1 cellular context compared by ENCODE assay signal in the genomic region with DNA sequence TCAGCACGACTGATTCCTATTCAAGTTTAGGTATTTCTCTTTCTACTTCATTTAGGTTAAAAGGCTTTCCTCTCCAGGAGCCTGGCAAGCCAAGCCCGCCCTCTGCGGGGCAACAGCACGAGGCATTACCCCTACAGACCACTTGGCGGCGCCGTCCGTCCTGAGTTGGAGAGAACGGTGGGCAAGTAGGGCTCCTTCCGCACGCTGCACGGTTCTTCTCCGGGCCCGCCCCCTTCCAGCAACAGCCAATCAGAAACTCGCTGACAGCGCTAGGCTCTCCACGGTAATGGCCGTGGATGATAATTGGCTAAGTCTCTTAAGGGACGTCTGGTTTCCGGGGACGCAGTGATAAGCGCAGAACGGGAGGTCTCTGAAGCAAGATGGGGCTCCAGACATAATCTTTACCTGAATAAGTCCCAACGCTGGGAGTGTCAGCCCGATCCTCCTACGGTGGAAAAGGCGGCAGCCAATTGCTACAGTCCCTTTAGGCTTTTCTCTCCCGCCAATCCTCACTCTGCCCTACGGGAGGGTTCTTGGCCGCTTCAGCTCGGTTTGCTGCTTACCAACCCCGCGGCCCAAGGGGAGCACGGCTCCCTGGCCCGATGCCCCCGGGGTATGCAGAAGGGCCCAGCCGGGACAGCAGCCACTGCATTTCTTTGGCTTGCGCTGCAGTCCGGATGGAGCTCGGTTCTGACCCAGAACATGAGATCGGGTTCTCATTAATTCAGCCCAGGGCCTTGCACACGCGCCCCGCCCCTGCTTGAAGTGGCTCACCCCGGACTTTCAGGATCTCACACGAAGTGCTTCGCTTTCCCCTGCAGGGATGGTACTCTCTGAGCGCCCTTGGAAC.
TF ChIP-seq lines count a peak whose summit lies in the region.

No MANE protein-coding gene starts in this region.

TF ChIP-seq in HepG2, 621 proteins besides CTCF, POLR2A, EP300 and RAD21 (continued from another document and continues in another):
- TF ChIP-seq, protein P1, sequence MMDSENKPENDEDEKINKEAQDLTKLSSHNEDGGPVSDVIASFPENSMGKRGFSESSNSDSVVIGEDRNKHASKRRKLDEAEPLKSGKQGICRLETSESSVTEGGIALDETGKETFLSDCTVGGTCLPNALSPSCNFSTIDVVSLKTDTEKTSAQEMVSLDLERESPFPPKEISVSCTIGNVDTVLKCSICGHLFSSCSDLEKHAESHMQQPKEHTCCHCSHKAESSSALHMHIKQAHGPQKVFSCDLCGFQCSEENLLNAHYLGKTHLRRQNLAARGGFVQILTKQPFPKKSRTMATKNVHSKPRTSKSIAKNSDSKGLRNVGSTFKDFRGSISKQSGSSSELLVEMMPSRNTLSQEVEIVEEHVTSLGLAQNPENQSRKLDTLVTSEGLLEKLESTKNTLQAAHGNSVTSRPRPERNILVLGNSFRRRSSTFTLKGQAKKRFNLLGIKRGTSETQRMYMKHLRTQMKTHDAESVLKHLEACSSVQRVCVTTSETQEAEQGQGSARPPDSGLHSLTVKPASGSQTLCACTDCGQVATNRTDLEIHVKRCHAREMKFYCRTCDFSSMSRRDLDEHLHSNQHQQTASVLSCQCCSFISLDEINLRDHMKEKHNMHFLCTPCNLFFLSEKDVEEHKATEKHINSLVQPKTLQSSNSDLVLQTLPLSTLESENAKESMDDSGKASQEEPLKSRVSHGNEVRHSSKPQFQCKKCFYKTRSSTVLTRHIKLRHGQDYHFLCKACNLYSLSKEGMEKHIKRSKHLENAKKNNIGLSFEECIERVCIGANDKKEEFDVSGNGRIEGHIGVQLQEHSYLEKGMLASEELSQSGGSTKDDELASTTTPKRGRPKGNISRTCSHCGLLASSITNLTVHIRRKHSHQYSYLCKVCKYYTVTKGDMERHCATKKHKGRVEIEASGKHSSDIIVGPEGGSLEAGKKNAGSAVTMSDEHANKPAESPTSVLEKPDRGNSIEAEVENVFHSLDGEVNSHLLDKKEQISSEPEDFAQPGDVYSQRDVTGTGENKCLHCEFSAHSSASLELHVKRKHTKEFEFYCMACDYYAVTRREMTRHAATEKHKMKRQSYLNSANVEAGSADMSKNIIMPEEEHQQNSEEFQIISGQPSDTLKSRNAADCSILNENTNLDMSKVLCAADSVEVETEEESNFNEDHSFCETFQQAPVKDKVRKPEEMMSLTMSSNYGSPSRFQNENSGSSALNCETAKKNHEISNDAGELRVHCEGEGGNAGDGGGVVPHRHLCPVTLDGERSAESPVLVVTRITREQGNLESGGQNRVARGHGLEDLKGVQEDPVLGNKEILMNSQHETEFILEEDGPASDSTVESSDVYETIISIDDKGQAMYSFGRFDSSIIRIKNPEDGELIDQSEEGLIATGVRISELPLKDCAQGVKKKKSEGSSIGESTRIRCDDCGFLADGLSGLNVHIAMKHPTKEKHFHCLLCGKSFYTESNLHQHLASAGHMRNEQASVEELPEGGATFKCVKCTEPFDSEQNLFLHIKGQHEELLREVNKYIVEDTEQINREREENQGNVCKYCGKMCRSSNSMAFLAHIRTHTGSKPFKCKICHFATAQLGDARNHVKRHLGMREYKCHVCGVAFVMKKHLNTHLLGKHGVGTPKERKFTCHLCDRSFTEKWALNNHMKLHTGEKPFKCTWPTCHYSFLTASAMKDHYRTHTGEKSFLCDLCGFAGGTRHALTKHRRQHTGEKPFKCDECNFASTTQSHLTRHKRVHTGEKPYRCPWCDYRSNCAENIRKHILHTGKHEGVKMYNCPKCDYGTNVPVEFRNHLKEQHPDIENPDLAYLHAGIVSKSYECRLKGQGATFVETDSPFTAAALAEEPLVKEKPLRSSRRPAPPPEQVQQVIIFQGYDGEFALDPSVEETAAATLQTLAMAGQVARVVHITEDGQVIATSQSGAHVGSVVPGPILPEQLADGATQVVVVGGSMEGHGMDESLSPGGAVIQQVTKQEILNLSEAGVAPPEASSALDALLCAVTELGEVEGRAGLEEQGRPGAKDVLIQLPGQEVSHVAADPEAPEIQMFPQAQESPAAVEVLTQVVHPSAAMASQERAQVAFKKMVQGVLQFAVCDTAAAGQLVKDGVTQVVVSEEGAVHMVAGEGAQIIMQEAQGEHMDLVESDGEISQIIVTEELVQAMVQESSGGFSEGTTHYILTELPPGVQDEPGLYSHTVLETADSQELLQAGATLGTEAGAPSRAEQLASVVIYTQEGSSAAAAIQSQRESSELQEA (CRISPR knock-in tag; IDR thresholded peaks at IDR 0.05; ENCODE audit: not compliant biosample characterization): peak; percentile 85
- TF ChIP-seq, protein P2, sequence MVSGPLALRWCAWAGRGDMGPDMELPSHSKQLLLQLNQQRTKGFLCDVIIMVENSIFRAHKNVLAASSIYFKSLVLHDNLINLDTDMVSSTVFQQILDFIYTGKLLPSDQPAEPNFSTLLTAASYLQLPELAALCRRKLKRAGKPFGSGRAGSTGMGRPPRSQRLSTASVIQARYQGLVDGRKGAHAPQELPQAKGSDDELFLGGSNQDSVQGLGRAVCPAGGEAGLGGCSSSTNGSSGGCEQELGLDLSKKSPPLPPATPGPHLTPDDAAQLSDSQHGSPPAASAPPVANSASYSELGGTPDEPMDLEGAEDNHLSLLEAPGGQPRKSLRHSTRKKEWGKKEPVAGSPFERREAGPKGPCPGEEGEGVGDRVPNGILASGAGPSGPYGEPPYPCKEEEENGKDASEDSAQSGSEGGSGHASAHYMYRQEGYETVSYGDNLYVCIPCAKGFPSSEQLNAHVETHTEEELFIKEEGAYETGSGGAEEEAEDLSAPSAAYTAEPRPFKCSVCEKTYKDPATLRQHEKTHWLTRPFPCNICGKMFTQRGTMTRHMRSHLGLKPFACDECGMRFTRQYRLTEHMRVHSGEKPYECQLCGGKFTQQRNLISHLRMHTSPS (CRISPR knock-in tag; IDR thresholded peaks at IDR 0.05; ENCODE audit: low read depth): 0 out of 2 replicates have a peak, but pooled peaks have one; percentile 19
- TF ChIP-seq THRA (CRISPR knock-in tag; IDR thresholded peaks at IDR 0.05; ENCODE audit: borderline replicate concordance) (peak; percentile 61), CREM (IDR thresholded peaks at IDR 0.05) (peak; percentile 75), CREM (CRISPR knock-in tag; IDR thresholded peaks at IDR 0.05) (no peak), CEBPG (CRISPR knock-in tag; IDR thresholded peaks at IDR 0.05) (peak; percentile 65), ZNF451 (CRISPR knock-in tag; IDR thresholded peaks at IDR 0.05) (0 out of 2 replicates have a peak, but pooled peaks have one; percentile 46), SCMH1 (CRISPR knock-in tag; IDR thresholded peaks at IDR 0.05; ENCODE audit: borderline replicate concordance) (no peak), MXD3 (CRISPR knock-in tag; IDR thresholded peaks at IDR 0.05) (peak; percentile 38; the same call in 1 of the 2 replicates), ZBTB39 (CRISPR knock-in tag; IDR thresholded peaks at IDR 0.05) (no peak), SALL2 (CRISPR knock-in tag; IDR thresholded peaks at IDR 0.05) (peak; percentile 95), SYNCRIP (IDR thresholded peaks at IDR 0.05; ENCODE audit: insufficient read depth, low read depth, low read length) (no peak), KLF9 (CRISPR knock-in tag; IDR thresholded peaks at IDR 0.05; ENCODE audit: low read depth) (no peak; the same call in 1 of the 2 replicates), ARID5B (CRISPR knock-in tag; IDR thresholded peaks at IDR 0.05) (peak; percentile 75), RBM22 (optimal IDR thresholded peaks at IDR 0.05; ENCODE audit: low read length) (no peak), ZNF562 (CRISPR knock-in tag; IDR thresholded peaks at IDR 0.05; ENCODE audit: borderline replicate concordance) (no peak)
- TF ChIP-seq, protein P3, sequence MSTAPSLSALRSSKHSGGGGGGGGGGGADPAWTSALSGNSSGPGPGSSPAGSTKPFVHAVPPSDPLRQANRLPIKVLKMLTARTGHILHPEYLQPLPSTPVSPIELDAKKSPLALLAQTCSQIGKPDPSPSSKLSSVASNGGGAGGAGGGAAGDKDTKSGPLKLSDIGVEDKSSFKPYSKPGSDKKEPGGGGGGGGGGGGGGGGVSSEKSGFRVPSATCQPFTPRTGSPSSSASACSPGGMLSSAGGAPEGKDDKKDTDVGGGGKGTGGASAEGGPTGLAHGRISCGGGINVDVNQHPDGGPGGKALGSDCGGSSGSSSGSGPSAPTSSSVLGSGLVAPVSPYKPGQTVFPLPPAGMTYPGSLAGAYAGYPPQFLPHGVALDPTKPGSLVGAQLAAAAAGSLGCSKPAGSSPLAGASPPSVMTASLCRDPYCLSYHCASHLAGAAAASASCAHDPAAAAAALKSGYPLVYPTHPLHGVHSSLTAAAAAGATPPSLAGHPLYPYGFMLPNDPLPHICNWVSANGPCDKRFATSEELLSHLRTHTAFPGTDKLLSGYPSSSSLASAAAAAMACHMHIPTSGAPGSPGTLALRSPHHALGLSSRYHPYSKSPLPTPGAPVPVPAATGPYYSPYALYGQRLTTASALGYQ (CRISPR knock-in tag; IDR thresholded peaks at IDR 0.05): peak; percentile 47; the same call in 1 of the 2 replicates
